ENCODE assay signal across 18 cellular contexts in the genomic region with DNA sequence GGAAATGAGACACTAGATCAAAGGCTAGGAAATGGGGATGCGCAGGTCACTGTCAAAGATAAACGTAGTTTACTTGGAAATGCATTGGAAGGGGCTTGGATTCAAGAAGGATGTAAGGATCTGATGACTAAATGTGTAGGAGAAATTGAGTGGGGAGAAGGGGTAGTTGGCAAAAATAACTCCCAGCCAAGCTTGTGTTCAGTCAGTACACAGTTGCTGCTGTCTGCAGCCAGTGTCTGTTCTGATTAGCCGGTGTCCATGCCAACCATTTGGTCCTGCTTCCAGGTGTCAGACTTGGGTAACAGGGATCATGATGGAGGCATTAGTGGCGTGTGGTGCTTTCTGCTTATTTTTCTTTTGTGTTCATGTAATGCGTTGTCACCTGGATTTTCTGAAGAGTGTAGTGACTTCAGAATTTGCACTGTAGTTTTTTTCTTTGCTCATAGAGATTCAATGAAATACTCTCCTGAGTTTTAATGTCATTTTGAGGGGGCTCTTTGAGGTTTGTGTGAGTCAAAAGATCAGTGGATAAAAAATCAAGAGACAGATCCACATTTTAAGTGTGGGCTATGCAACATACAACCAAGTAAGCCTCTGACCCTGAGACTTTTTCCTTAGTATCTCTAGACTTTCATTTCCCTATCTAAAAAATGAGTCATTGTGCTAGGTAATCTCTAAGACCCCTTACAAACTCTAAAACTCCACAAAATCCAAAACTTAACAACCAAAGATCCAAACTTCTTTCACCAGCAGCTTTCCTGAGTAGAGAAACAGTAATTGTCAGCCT.
DNase-seq lines count a peak whose midpoint lies in the region; ATAC-seq and TF ChIP-seq lines count a peak whose summit lies in the region.
"Had no signal": no experiment of that assay in that cellular context is flagged by ENCODE, and none has a peak within 500 bp of the region (broad histone marks: within the 10 kb centered on the region; RNA-seq: fewer than 3 reads in every experiment).

No MANE protein-coding gene starts in this region.

- peak overlapping the region; percentile 6 for H3K27ac Mint-ChIP-seq in activated T-cell treated with anti-CD3 and anti-CD28 coated beads, Interleukin-2, amount 50 U/mL, for 24 hours
- peak overlapping the region; percentile 12 for H3K27ac Mint-ChIP-seq in endodermal cell
- no peak overlapping the region for H3K27ac Mint-ChIP-seq in activated naive CD8-positive, alpha-beta T cell treated with anti-CD3 and anti-CD28 coated beads for 36 hours
- H3K27ac Mint-ChIP-seq: activated naive CD8-positive, alpha-beta T cell treated with anti-CD3 and anti-CD28 coated beads, Interleukin-2, amount 50 U/mL, for 24 hours had no signal

- peaks cover 22% of the 10 kb centered on the region for H3K4me1 Mint-ChIP-seq in activated T-cell treated with anti-CD3 and anti-CD28 coated beads, Interleukin-2, amount 50 U/mL, for 24 hours (ENCODE audit: low read depth)
- peaks cover 10% of the 10 kb centered on the region for H3K4me1 Mint-ChIP-seq in activated T-cell treated with anti-CD3 and anti-CD28 coated beads, Interleukin-2, amount 50 U/mL, for 4 hours (ENCODE audit: low read depth)
- peaks cover 44% of the 10 kb centered on the region for H3K4me1 Mint-ChIP-seq in endodermal cell
- peaks cover 20% of the 10 kb centered on the region for H3K4me1 Mint-ChIP-seq in activated naive CD8-positive, alpha-beta T cell treated with anti-CD3 and anti-CD28 coated beads for 36 hours

- peaks cover 3% of the 10 kb centered on the region for H3K36me3 Mint-ChIP-seq in activated T-cell treated with anti-CD3 and anti-CD28 coated beads, Interleukin-2, amount 50 U/mL, for 24 hours (ENCODE audit: low read depth)
- peaks cover 19% of the 10 kb centered on the region for H3K36me3 Mint-ChIP-seq in activated T-cell treated with anti-CD3 and anti-CD28 coated beads, Interleukin-2, amount 50 U/mL, for 4 hours (ENCODE audit: insufficient read depth)
- peaks cover 2% of the 10 kb centered on the region for H3K36me3 Mint-ChIP-seq in endodermal cell (ENCODE audit: low read depth)
- peaks cover 9% of the 10 kb centered on the region for H3K36me3 Mint-ChIP-seq in activated naive CD8-positive, alpha-beta T cell treated with anti-CD3 and anti-CD28 coated beads for 36 hours

- DNase-seq in activated T-cell treated with anti-CD3 and anti-CD28 coated beads, Interleukin-2, amount 50 U/mL, for 24 hours = no peak
- no peak for DNase-seq in activated T-cell treated with anti-CD3 and anti-CD28 coated beads, Interleukin-2, amount 50 U/mL, for 4 hours
- peak; percentile 12 for DNase-seq in NCI-H69 (lab: John Stamatoyannopoulos, UW)
- no peak for DNase-seq in endodermal cell
- peak; percentile 4 for DNase-seq in retina
- no peak for DNase-seq in NK-92 treated with Interleukin-12 subunit alpha and Interleukin-12 subunit beta, amount 100 ng/mL, for 24 hours (lab: John Stamatoyannopoulos, UW)
- DNase-seq in activated naive CD8-positive, alpha-beta T cell treated with anti-CD3 and anti-CD28 coated beads for 36 hours = no peak
- DNase-seq: ACHN; activated CD4-positive, alpha-beta T cell treated with anti-CD3 and anti-CD28 coated beads, Interleukin-2, amount 50 U/mL, for 1 hour; activated naive CD8-positive, alpha-beta T cell treated with anti-CD3 and anti-CD28 coated beads, Interleukin-2, amount 50 U/mL, for 24 hours; activated T-cell treated with anti-CD3 and anti-CD28 coated beads, Interleukin-2, amount 50 U/mL, for 48 hours; foreskin melanocyte; NCI-H2081; SIG-M5; stimulated activated CD4-positive, alpha-beta T cell treated with anti-CD3 and anti-CD28 coated beads, Interleukin-4, amount 100 ng/mL, for 4 hours; uterus had no signal

- no peaks in the 10 kb centered on the region for H3K36me3 ChIP-seq in endodermal cell (ENCODE audit: control insufficient read depth, insufficient read depth, low read length)
- H3K36me3 ChIP-seq: cardiac muscle cell, uterus had no signal

- WGBS in endodermal cell (ENCODE audit: insufficient coverage in 1 of 2, insufficient read length in 1 of 2), 2 experiments = 87 to 96% methylated on average over 4 to 5 of the region's 5 CpGs

- no peak overlapping the region for H3K9ac ChIP-seq in endodermal cell (ENCODE audit: extremely low read depth, low read length, poor library complexity, severe bottlenecking)

- no peak for TF ChIP-seq CTCF in endodermal cell (conservative IDR thresholded peaks at IDR 0.05)

- no peak overlapping the region for H3K4me3 Mint-ChIP-seq in activated T-cell treated with anti-CD3 and anti-CD28 coated beads, Interleukin-2, amount 50 U/mL, for 24 hours
- no peak overlapping the region for H3K4me3 Mint-ChIP-seq in activated T-cell treated with anti-CD3 and anti-CD28 coated beads, Interleukin-2, amount 50 U/mL, for 4 hours
- H3K4me3 Mint-ChIP-seq in endodermal cell = no peak overlapping the region
- no peak overlapping the region for H3K4me3 Mint-ChIP-seq in activated naive CD8-positive, alpha-beta T cell treated with anti-CD3 and anti-CD28 coated beads for 36 hours
- H3K4me3 Mint-ChIP-seq: activated naive CD8-positive, alpha-beta T cell treated with anti-CD3 and anti-CD28 coated beads, Interleukin-2, amount 50 U/mL, for 24 hours had no signal

- H3K27me3 ChIP-seq in endodermal cell (ENCODE audit: control insufficient read depth, insufficient read depth, low read length, poor library complexity, severe bottlenecking) = no peaks in the 10 kb centered on the region
- H3K27me3 ChIP-seq: cardiac muscle cell, uterus had no signal

- no peak overlapping the region for H3K4me3 ChIP-seq in endodermal cell (ENCODE audit: low read length)
- H3K4me3 ChIP-seq: cardiac muscle cell, uterus had no signal

- ATAC-seq in activated T-cell treated with anti-CD3 and anti-CD28 coated beads, Interleukin-2, amount 50 U/mL, for 4 hours = no peak
- no peak for ATAC-seq in HG02973 (IDR thresholded peaks at IDR 0.05; ENCODE audit: unreplicated experiment)
- ATAC-seq: activated naive CD8-positive, alpha-beta T cell treated with anti-CD3 and anti-CD28 coated beads, Interleukin-2, amount 50 U/mL, for 24 hours had no signal

- no peaks in the 10 kb centered on the region for H3K27me3 Mint-ChIP-seq in activated T-cell treated with anti-CD3 and anti-CD28 coated beads, Interleukin-2, amount 50 U/mL, for 24 hours
- no peaks in the 10 kb centered on the region for H3K27me3 Mint-ChIP-seq in activated T-cell treated with anti-CD3 and anti-CD28 coated beads, Interleukin-2, amount 50 U/mL, for 4 hours (ENCODE audit: low read depth)
- H3K27me3 Mint-ChIP-seq in endodermal cell (ENCODE audit: insufficient read depth) = no peaks in the 10 kb centered on the region
- H3K27me3 Mint-ChIP-seq in activated naive CD8-positive, alpha-beta T cell treated with anti-CD3 and anti-CD28 coated beads for 36 hours = no peaks in the 10 kb centered on the region
- H3K27me3 Mint-ChIP-seq: activated naive CD8-positive, alpha-beta T cell treated with anti-CD3 and anti-CD28 coated beads, Interleukin-2, amount 50 U/mL, for 24 hours had no signal

- H3K9me3 Mint-ChIP-seq in activated T-cell treated with anti-CD3 and anti-CD28 coated beads, Interleukin-2, amount 50 U/mL, for 24 hours = no peaks in the 10 kb centered on the region
- H3K9me3 Mint-ChIP-seq in activated T-cell treated with anti-CD3 and anti-CD28 coated beads, Interleukin-2, amount 50 U/mL, for 4 hours = no peaks in the 10 kb centered on the region
- H3K9me3 Mint-ChIP-seq in endodermal cell = peaks cover 7% of the 10 kb centered on the region
- no peaks in the 10 kb centered on the region for H3K9me3 Mint-ChIP-seq in activated naive CD8-positive, alpha-beta T cell treated with anti-CD3 and anti-CD28 coated beads for 36 hours
- H3K9me3 Mint-ChIP-seq: activated naive CD8-positive, alpha-beta T cell treated with anti-CD3 and anti-CD28 coated beads, Interleukin-2, amount 50 U/mL, for 24 hours had no signal

- H3K27ac ChIP-seq in endodermal cell (ENCODE audit: low read depth, low read length) = no peak overlapping the region
- H3K27ac ChIP-seq: cardiac muscle cell, uterus had no signal

- H3K9me3 ChIP-seq in endodermal cell (ENCODE audit: control insufficient read depth, low read length) = no peaks in the 10 kb centered on the region
- H3K9me3 ChIP-seq: uterus had no signal

- peaks cover 9% of the 10 kb centered on the region for H3K4me1 ChIP-seq in endodermal cell (ENCODE audit: control insufficient read depth, insufficient read depth, low read length)
- H3K4me1 ChIP-seq: uterus had no signal

Comparison
In these comparisons a context has a peak if more than half of its experiments do, and no peak if none do; other contexts are left out.
1. DNase-seq: peak in NCI-H69 (single experiment) and retina (single experiment); none in activated T-cell treated with anti-CD3 and anti-CD28 coated beads, Interleukin-2, amount 50 U/mL, for 24 hours (single experiment), activated T-cell treated with anti-CD3 and anti-CD28 coated beads, Interleukin-2, amount 50 U/mL, for 4 hours (single experiment), endodermal cell (single experiment), NK-92 treated with Interleukin-12 subunit alpha and Interleukin-12 subunit beta, amount 100 ng/mL, for 24 hours (single experiment) and activated naive CD8-positive, alpha-beta T cell treated with anti-CD3 and anti-CD28 coated beads for 36 hours (single experiment).